1 cellular context compared by ENCODE assay signal in the genomic region with DNA sequence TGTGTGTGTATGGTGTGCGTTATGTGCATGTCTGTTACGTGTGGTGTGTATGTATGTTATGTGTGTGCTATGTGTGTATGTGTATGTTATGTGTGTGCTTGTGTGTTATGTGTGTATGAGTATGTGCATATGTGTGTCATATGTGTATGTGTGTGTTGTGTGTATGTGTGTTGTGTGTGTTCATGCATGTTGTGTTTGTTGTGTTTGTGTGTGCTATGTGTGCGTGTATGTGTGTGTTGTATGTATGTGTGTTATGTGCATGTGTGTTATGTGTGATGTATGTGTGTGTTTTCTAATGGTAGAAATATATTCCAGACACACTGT.
TF ChIP-seq lines count a peak whose summit lies in the region.

No MANE protein-coding gene starts in this region.

TF ChIP-seq in K562, 482 proteins besides CTCF, POLR2A, EP300 and RAD21 (continued from another document):
- TF ChIP-seq YY1 (IDR thresholded peaks at IDR 0.05; ENCODE audit: borderline replicate concordance in 1 of 3, control insufficient read depth in 1 of 3, extremely low read depth in 1 of 3, insufficient read depth in 3 of 3, insufficient read length in 1 of 3, insufficient replicate concordance in 2 of 3, low read depth in 1 of 3, low read length in 2 of 3), result no peak
- TF ChIP-seq NRF1 (conservative IDR thresholded peaks at IDR 0.05 in 1 of 2, IDR thresholded peaks at IDR 0.05 in 1 of 2), result no peak
- TF ChIP-seq, protein P1, sequence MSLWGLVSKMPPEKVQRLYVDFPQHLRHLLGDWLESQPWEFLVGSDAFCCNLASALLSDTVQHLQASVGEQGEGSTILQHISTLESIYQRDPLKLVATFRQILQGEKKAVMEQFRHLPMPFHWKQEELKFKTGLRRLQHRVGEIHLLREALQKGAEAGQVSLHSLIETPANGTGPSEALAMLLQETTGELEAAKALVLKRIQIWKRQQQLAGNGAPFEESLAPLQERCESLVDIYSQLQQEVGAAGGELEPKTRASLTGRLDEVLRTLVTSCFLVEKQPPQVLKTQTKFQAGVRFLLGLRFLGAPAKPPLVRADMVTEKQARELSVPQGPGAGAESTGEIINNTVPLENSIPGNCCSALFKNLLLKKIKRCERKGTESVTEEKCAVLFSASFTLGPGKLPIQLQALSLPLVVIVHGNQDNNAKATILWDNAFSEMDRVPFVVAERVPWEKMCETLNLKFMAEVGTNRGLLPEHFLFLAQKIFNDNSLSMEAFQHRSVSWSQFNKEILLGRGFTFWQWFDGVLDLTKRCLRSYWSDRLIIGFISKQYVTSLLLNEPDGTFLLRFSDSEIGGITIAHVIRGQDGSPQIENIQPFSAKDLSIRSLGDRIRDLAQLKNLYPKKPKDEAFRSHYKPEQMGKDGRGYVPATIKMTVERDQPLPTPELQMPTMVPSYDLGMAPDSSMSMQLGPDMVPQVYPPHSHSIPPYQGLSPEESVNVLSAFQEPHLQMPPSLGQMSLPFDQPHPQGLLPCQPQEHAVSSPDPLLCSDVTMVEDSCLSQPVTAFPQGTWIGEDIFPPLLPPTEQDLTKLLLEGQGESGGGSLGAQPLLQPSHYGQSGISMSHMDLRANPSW (CRISPR knock-in tag; IDR thresholded peaks at IDR 0.05), result no peak
- no peak for TF ChIP-seq HMG20A (CRISPR knock-in tag; conservative IDR thresholded peaks at IDR 0.05)
- TF ChIP-seq TOE1 (IDR thresholded peaks at IDR 0.05; ENCODE audit: borderline replicate concordance), result no peak
- 0 out of 2 replicates have a peak, but pooled peaks have one; percentile 5 for TF ChIP-seq TOE1 (CRISPR knock-in tag; IDR thresholded peaks at IDR 0.05; ENCODE audit: borderline replicate concordance, low read depth)
- no peak for TF ChIP-seq ZZZ3 (IDR thresholded peaks at IDR 0.05)
- peak; percentile 10 for TF ChIP-seq ASH1L (IDR thresholded peaks at IDR 0.05; ENCODE audit: borderline replicate concordance, low read depth, partially characterized antibody)
- TF ChIP-seq MCM3 (IDR thresholded peaks at IDR 0.05), result 0 out of 2 replicates have a peak, but pooled peaks have one; percentile 20
- TF ChIP-seq EP400 (IDR thresholded peaks at IDR 0.05), result no peak
- no peak for TF ChIP-seq SMARCB1 (IDR thresholded peaks at IDR 0.05; ENCODE audit: insufficient read length, low read depth)
- no peak for TF ChIP-seq ETV6 (IDR thresholded peaks at IDR 0.05; ENCODE audit: borderline replicate concordance in 1 of 2, low read depth in 2 of 2, low read length in 1 of 2)
- no peak for TF ChIP-seq ETV6 (CRISPR knock-in tag; IDR thresholded peaks at IDR 0.05; ENCODE audit: borderline replicate concordance)
- TF ChIP-seq MED1 (CRISPR knock-in tag; IDR thresholded peaks at IDR 0.05; ENCODE audit: borderline replicate concordance), result no peak
- TF ChIP-seq DACH1 (IDR thresholded peaks at IDR 0.05; ENCODE audit: partially characterized antibody), result no peak
- TF ChIP-seq, protein P2, sequence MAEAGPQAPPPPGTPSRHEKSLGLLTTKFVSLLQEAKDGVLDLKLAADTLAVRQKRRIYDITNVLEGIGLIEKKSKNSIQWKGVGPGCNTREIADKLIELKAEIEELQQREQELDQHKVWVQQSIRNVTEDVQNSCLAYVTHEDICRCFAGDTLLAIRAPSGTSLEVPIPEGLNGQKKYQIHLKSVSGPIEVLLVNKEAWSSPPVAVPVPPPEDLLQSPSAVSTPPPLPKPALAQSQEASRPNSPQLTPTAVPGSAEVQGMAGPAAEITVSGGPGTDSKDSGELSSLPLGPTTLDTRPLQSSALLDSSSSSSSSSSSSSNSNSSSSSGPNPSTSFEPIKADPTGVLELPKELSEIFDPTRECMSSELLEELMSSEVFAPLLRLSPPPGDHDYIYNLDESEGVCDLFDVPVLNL (CRISPR knock-in tag; IDR thresholded peaks at IDR 0.05; ENCODE audit: low read depth), result 0 out of 2 replicates have a peak, but pooled peaks have one; percentile 0
- no peak for TF ChIP-seq MYC (IDR thresholded peaks at IDR 0.05; ENCODE audit: low read depth, low read length)
- TF ChIP-seq MYC (CRISPR knock-in tag; IDR thresholded peaks at IDR 0.05; ENCODE audit: borderline replicate concordance, low read depth), result no peak
- 0 out of 2 replicates have a peak, but pooled peaks have one; percentile 77 for TF ChIP-seq CBX1 (IDR thresholded peaks at IDR 0.05; ENCODE audit: low read depth)
- TF ChIP-seq, protein P3, sequence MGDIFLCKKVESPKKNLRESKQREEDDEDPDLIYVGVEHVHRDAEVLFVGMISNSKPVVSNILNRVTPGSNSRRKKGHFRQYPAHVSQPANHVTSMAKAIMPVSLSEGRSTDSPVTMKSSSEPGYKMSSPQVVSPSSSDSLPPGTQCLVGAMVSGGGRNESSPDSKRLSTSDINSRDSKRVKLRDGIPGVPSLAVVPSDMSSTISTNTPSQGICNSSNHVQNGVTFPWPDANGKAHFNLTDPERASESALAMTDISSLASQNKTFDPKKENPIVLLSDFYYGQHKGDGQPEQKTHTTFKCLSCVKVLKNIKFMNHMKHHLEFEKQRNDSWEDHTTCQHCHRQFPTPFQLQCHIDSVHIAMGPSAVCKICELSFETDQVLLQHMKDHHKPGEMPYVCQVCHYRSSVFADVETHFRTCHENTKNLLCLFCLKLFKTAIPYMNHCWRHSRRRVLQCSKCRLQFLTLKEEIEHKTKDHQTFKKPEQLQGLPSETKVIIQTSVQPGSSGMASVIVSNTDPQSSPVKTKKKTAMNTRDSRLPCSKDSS (IDR thresholded peaks at IDR 0.05; ENCODE audit: low read depth, partially characterized antibody), result no peak
- no peak for TF ChIP-seq KLF13 (tag; IDR thresholded peaks at IDR 0.05; ENCODE audit: borderline replicate concordance, low read depth)
- TF ChIP-seq MIER1 (IDR thresholded peaks at IDR 0.05; ENCODE audit: low read depth), result no peak
- no peak for TF ChIP-seq TCFL5 (CRISPR knock-in tag; conservative IDR thresholded peaks at IDR 0.05)
TF ChIP-seq in K562: peak in this region for 6.
